8 cellular contexts compared by ENCODE assay signal in genomic region chr10:27998178-27998953, GRCh38. TPM values are rescaled to one million over a fixed set of nuclear protein-coding genes. Genes with fewer than 3 reads are reported as not detected.
DNase-seq lines count a peak whose midpoint lies in the region; ATAC-seq and TF ChIP-seq lines count a peak whose summit lies in the region.

No MANE protein-coding gene starts in this region.

- 0% methylated on average over 62 of the region's 62 CpGs for WGBS in ectodermal cell, 2 experiments
- WGBS in stomach, 5 donors: 1 to 2% (median 1%) methylated on average over 39 to 62 of the region's 62 CpGs

- H3K27me3 ChIP-seq in ectodermal cell (ENCODE audit: control insufficient read depth, insufficient read depth, low read length, poor library complexity, severe bottlenecking) (no peaks in the 10 kb centered on the region), lower lobe of right lung (ENCODE audit: low read depth) (peaks cover 20% of the 10 kb centered on the region), stomach (peaks cover 0 to 29% (median 23%) of the 10 kb centered on the region in 3 donors)

- no peaks in the 10 kb centered on the region for H3K36me3 Mint-ChIP-seq in T-helper 17 cell (ENCODE audit: low read depth)

- H3K27ac Mint-ChIP-seq in T-helper 17 cell: peak overlapping the region; percentile 68

- H3K4me3 Mint-ChIP-seq in T-helper 17 cell: peak overlapping the region; percentile 97

- H3K36me3 ChIP-seq in ectodermal cell (ENCODE audit: control insufficient read depth, insufficient read depth, low read length): no peaks in the 10 kb centered on the region
- H3K36me3 ChIP-seq in lower lobe of right lung: no peaks in the 10 kb centered on the region
- no peaks in the 10 kb centered on the region for H3K36me3 ChIP-seq in stomach

- no peaks in the 10 kb centered on the region for H3K9me3 ChIP-seq in T-helper 17 cell (ENCODE audit: control insufficient read depth, low read length, poor library complexity, severe bottlenecking)
- H3K9me3 ChIP-seq in ectodermal cell (ENCODE audit: control insufficient read depth, low read length): no peaks in the 10 kb centered on the region
- no peaks in the 10 kb centered on the region for H3K9me3 ChIP-seq in lower lobe of right lung
- H3K9me3 ChIP-seq in stomach: no peaks in the 10 kb centered on the region

- TF ChIP-seq CTCF in lower lobe of right lung (IDR thresholded peaks at IDR 0.05) (no peak), stomach (IDR thresholded peaks at IDR 0.05) (no peak)

- H3K4me3 ChIP-seq in ectodermal cell (ENCODE audit: insufficient read depth, low read depth, low read length) (peak overlapping the region; percentile 68), lower lobe of right lung (peak overlapping the region; percentile 60), stomach (peak overlapping the region; percentile 46 to 87 (median 65))

- H3K4me1 Mint-ChIP-seq in T-helper 17 cell: peaks cover 14% of the 10 kb centered on the region

- peaks cover 69% of the 10 kb centered on the region for H3K27me3 Mint-ChIP-seq in T-helper 17 cell

- peak; percentile 76 for ATAC-seq in T-helper 17 cell
- peak; percentile 91 to 93 for ATAC-seq in lower lobe of right lung

- DNase-seq in activated CD4-positive, alpha-beta T cell treated with anti-CD3 and anti-CD28 coated beads for 48 hours: peak; percentile 28
- DNase-seq in activated CD4-positive, alpha-beta T cell treated with anti-CD3 and anti-CD28 coated beads, Interleukin-2, amount 50 U/mL, for 4 hours: no peak
- DNase-seq in T-helper 17 cell (no peak), lower lobe of right lung (peak; percentile 55), stomach (no peak), NCI-H1694 (lab: John Stamatoyannopoulos, UW) (no peak), pons (ENCODE audit: low spot score) (no peak)

- intact Hi-C loops in lower lobe of right lung (cut with DNase I) (no loop called here), stomach (cut with DNase I; ENCODE audit: low total_unique reads) (no loop called here)

- TF ChIP-seq POLR2A in stomach (IDR thresholded peaks at IDR 0.05): no peak

- no peak for TF ChIP-seq EP300 in stomach (IDR thresholded peaks at IDR 0.05)

- H3K4me1 ChIP-seq in ectodermal cell (ENCODE audit: control insufficient read depth, insufficient read depth, low read length): no peaks in the 10 kb centered on the region
- no peaks in the 10 kb centered on the region for H3K4me1 ChIP-seq in lower lobe of right lung
- H3K4me1 ChIP-seq in stomach: peaks cover 0 to 17% (median 15%) of the 10 kb centered on the region in 4 donors

- H3K27ac ChIP-seq in ectodermal cell (ENCODE audit: insufficient read depth, low read depth, low read length, poor library complexity, severe bottlenecking) (no peak overlapping the region), lower lobe of right lung (no peak overlapping the region), stomach (peak overlapping the region in 2 of 5 donors; percentile 66 to 74)

RNA-seq across cellular contexts. Expression of gene ODAD2, which starts 0.5 kb away (rescaled TPM):
- under 1 TPM in 1 of 2 donors, not detected in 1; 0.78 TPM for total RNA-seq in T-helper 17 cell
- polyA plus RNA-seq in ectodermal cell (2013, experiment 1 of 4): 9.0 TPM
- polyA plus RNA-seq in ectodermal cell (2013, experiment 2 of 4): 6.5 TPM
- polyA plus RNA-seq in ectodermal cell (2013, experiment 3 of 4): 6.0 TPM
- 8.2 TPM for polyA plus RNA-seq in ectodermal cell (2013, experiment 4 of 4)
- total RNA-seq in lower lobe of right lung: 4.5 TPM
- total RNA-seq in stomach: under 1 TPM in 1 of 5 donors, not detected in 4; 0.37 TPM
- polyA plus RNA-seq in stomach: under 1 TPM in 2 of 3 donors, not detected in 1; 0.05 to 0.12 TPM

Comparison
In these comparisons a context has a peak if more than half of its experiments do, and no peak if none do; other contexts are left out.
1. DNase-seq: peak in activated CD4-positive, alpha-beta T cell treated with anti-CD3 and anti-CD28 coated beads for 48 hours (single experiment) and lower lobe of right lung (single experiment); none in activated CD4-positive, alpha-beta T cell treated with anti-CD3 and anti-CD28 coated beads, Interleukin-2, amount 50 U/mL, for 4 hours (0 of 2), T-helper 17 cell (0 of 3), stomach (single experiment), NCI-H1694 (single experiment) and pons (single experiment).
2. Peak in every context shown above with its lines, with median percentiles within 50 percentile points of each other: H3K4me3 ChIP-seq.